Comparison of ENCODE assay signal across 8 cellular contexts in genomic region chr10:68471586-68472408, GRCh38. TPM values are rescaled to one million over a fixed set of nuclear protein-coding genes. Genes with fewer than 3 reads are reported as not detected.
DNase-seq lines count a peak whose midpoint lies in the region; ATAC-seq and TF ChIP-seq lines count a peak whose summit lies in the region.

TSS of gene DNA2 (minus strand) at chr10:68471973. CDS start at chr10:68471864, 109 bp downstream.

- no peak for TF ChIP-seq CTCF in BJ (IDR thresholded peaks at IDR 0.05; ENCODE audit: insufficient read depth, low read depth, low read length)
- TF ChIP-seq CTCF in colonic mucosa (IDR thresholded peaks at IDR 0.05), result no peak

- CTCF ChIA-PET in BJ (lab: Yijun Ruan, JAX), result no interaction called here

- DNase-seq in BJ (ENCODE audit: low read depth), result peak; percentile 18
- DNase-seq in NCI-H510A (lab: John Stamatoyannopoulos, UW), result peak; percentile 81
- peak; percentile 88 for DNase-seq in activated CD4-positive, alpha-beta T cell treated with anti-CD3 and anti-CD28 coated beads for 48 hours
- peak; percentile 79 for DNase-seq in colonic mucosa
- peak; percentile 55 to 75 for DNase-seq in left colon
- peak; percentile 80 to 87 for DNase-seq in stimulated activated CD4-positive, alpha-beta T cell treated with anti-CD3 and anti-CD28 coated beads, Interleukin-2, amount 100 ng/mL, for 24 hours

- peak; percentile 67 for TF ChIP-seq POLR2A in GM19099 (IDR thresholded peaks at IDR 0.05; ENCODE audit: extremely low read depth, insufficient read length, low read depth)

- no peaks in the 10 kb centered on the region for H3K27me3 ChIP-seq in BJ (ENCODE audit: control insufficient read depth, insufficient read depth, low read length)
- H3K27me3 ChIP-seq in colonic mucosa, result no peaks in the 10 kb centered on the region

- H3K4me3 ChIP-seq in BJ (ENCODE audit: low read depth, low read length) (peak within 1 kb of the TSS; percentile 57), colonic mucosa (peak within 1 kb of the TSS; percentile 69)

- POLR2A ChIA-PET in BJ (lab: Charles Lee), result no interaction called here

- H3K9ac ChIP-seq in colonic mucosa (ENCODE audit: low read depth in 2 of 2, low read length in 2 of 2), result peak within 1 kb of the TSS; percentile 52 to 56

- H3K4me1 ChIP-seq in colonic mucosa, result peaks cover 5% of the 10 kb centered on the region

- H3K36me3 ChIP-seq in BJ (ENCODE audit: control insufficient read depth, insufficient read depth, low read length) (no peaks in the 10 kb centered on the region), colonic mucosa (no peaks in the 10 kb centered on the region)

- H3K27ac ChIP-seq in colonic mucosa, result no peak within 1 kb of the TSS

- intact Hi-C loops in colonic mucosa (cut with DNase I) (no loop called here), left colon (cut with DNase I, micrococcal nuclease) (no loop called here)

- peak; percentile 87 for ATAC-seq in HG03354 (IDR thresholded peaks at IDR 0.05; ENCODE audit: poor library complexity, severe bottlenecking, unreplicated experiment)
- ATAC-seq in left colon, result peak; percentile 93

- no peaks in the 10 kb centered on the region for H3K9me3 ChIP-seq in colonic mucosa

RNA-seq across cellular contexts. Expression of gene DNA2, which starts in this region (rescaled TPM):
- polyA plus RNA-seq in BJ (2011; rRNA removed), result 0.74 and 2.4 TPM in 2 replicates
- 1.3 and 1.6 TPM in 2 replicates for polyA minus RNA-seq in BJ (2011; rRNA and poly(A)+ RNA removed)
- total RNA-seq in colonic mucosa, result 10 to 100 TPM in 1 of 2 donors, 1 to 10 TPM in 1; 7.7 to 16.4 TPM
- 1 to 10 TPM; 3.8 to 6.7 TPM for total RNA-seq in left colon

Comparison
In these comparisons a context has a peak if more than half of its experiments do, and no peak if none do; other contexts are left out.
1. DNase-seq: peak in every context shown above with its lines; median percentile 88 in activated CD4-positive, alpha-beta T cell treated with anti-CD3 and anti-CD28 coated beads for 48 hours; 84 in stimulated activated CD4-positive, alpha-beta T cell treated with anti-CD3 and anti-CD28 coated beads, Interleukin-2, amount 100 ng/mL, for 24 hours; 81 in NCI-H510A; 79 in colonic mucosa; 65 in left colon; 18 in BJ.